Comparison of ENCODE assay signal across 10 cellular contexts in genomic region chr16:73909529-73910035, GRCh38.
"Had no signal": no experiment of that assay in that cellular context is flagged by ENCODE, and none has a peak within 500 bp of the region (broad histone marks: within the 10 kb centered on the region; RNA-seq: fewer than 3 reads in every experiment).

No MANE protein-coding gene starts in this region.

- DNase-seq: GM23248, GOT3, H7, HFFc6, IMR-90, KG1 had no signal

- H3K9me3 ChIP-seq: HAP-1 had no signal

- ATAC-seq: HCT116, K562 had no signal

- H3K27ac ChIP-seq: GM23248, HL-60 had no signal

- H3K4me1 ChIP-seq: HAP-1 had no signal

- H3K36me3 ChIP-seq: HAP-1 had no signal

- FAIRE-seq: K562 had no signal

- H3K4me3 ChIP-seq: GM23248, HAP-1, K562 had no signal
